Comparison of ENCODE assay signal across 21 cellular contexts in the genomic region with DNA sequence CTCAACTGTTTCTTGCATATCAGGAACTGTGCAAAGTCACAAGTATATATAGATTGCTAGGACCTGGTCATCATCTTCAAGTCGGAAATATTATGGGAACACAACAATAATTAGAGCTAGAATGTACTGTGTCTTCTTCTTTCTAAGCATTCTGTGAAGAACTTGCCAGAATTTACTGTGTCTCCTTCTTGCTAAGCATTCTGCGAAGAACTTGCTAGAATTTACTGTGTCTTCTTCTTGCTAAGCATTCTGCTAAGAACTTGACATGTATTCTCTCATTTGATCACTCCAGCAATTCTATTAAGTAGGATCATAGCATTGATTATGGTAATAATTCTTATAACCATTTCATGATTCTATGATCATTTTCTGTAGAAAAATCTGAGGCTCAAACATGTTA.
"Had no signal": no experiment of that assay in that cellular context is flagged by ENCODE, and none has a peak within 500 bp of the region (broad histone marks: within the 10 kb centered on the region; RNA-seq: fewer than 3 reads in every experiment).

No MANE protein-coding gene starts in this region.

- DNase-seq: left ventricle myocardium inferior; naive thymus-derived CD4-positive, alpha-beta T cell; pancreas; posterior cingulate gyrus; retina; right cardiac atrium; small intestine; spleen; stimulated activated CD4-positive, alpha-beta T cell treated with anti-CD3 and anti-CD28 coated beads, Interleukin-4, amount 100 ng/mL, for 24 hours; stimulated activated naive CD4-positive, alpha-beta T cell treated with Interleukin-2 at 50 U/mL for 16 hours; stimulated activated naive CD8-positive, alpha-beta T cell treated with anti-CD3 and anti-CD28 coated beads, Interleukin-15, amount 100 ng/mL, for 72 hours; substantia nigra had no signal

- H3K36me3 Mint-ChIP-seq: mesothelial cell of epicardium; naive thymus-derived CD4-positive, alpha-beta T cell; natural killer cell treated with Interleukin-12 subunit alpha and Interleukin-12 subunit beta and Interleukin-15 and Interleukin-18, amount 100 ng/mL, for 72 hours; stimulated activated memory B cell treated with anti-CD40 and anti-IgM and Interleukin-4, amounts not matched to agents 10 μg/mL and 1 μg/mL and 100 μg/mL, for 72 hours; type B pancreatic cell had no signal

- H3K4me1 Mint-ChIP-seq: stimulated activated memory B cell treated with anti-CD40 and anti-IgM and Interleukin-4, amounts not matched to agents 10 μg/mL and 1 μg/mL and 100 μg/mL, for 72 hours; stimulated activated naive CD8-positive, alpha-beta T cell treated with anti-CD3 and anti-CD28 coated beads, Interleukin-15, amount 100 ng/mL, for 72 hours had no signal

- H3K27ac Mint-ChIP-seq: mesothelial cell of epicardium; naive thymus-derived CD4-positive, alpha-beta T cell; natural killer cell treated with Interleukin-12 subunit alpha and Interleukin-12 subunit beta and Interleukin-15 and Interleukin-18, amount 100 ng/mL, for 72 hours; stimulated activated memory B cell treated with anti-CD40 and anti-IgM and Interleukin-4, amounts not matched to agents 10 μg/mL and 1 μg/mL and 100 μg/mL, for 72 hours; stimulated activated naive CD8-positive, alpha-beta T cell treated with anti-CD3 and anti-CD28 coated beads, Interleukin-15, amount 100 ng/mL, for 72 hours; type B pancreatic cell had no signal

- H3K4me3 Mint-ChIP-seq: mesothelial cell of epicardium; naive thymus-derived CD4-positive, alpha-beta T cell; natural killer cell treated with Interleukin-12 subunit alpha and Interleukin-12 subunit beta and Interleukin-15 and Interleukin-18, amount 100 ng/mL, for 72 hours; stimulated activated memory B cell treated with anti-CD40 and anti-IgM and Interleukin-4, amounts not matched to agents 10 μg/mL and 1 μg/mL and 100 μg/mL, for 72 hours; stimulated activated naive CD8-positive, alpha-beta T cell treated with anti-CD3 and anti-CD28 coated beads, Interleukin-15, amount 100 ng/mL, for 72 hours; type B pancreatic cell had no signal

- H3K9me3 ChIP-seq: left ventricle myocardium inferior, pancreas, prostate gland, spleen, tibial nerve, vagina had no signal

- H3K4me1 ChIP-seq: pancreas, prostate gland, spleen, tibial nerve, vagina had no signal

- H3K27ac ChIP-seq: left ventricle myocardium inferior, pancreas, prostate gland, spleen, tibial nerve, vagina had no signal

- ATAC-seq: naive thymus-derived CD4-positive, alpha-beta T cell; natural killer cell treated with Interleukin-12 subunit alpha and Interleukin-12 subunit beta and Interleukin-15 and Interleukin-18, amount 100 ng/mL, for 72 hours; pancreas; right cardiac atrium; sciatic nerve; stimulated activated memory B cell treated with anti-CD40 and anti-IgM and Interleukin-4, amounts not matched to agents 10 μg/mL and 1 μg/mL and 100 μg/mL, for 72 hours; stimulated activated naive CD8-positive, alpha-beta T cell treated with anti-CD3 and anti-CD28 coated beads, Interleukin-15, amount 100 ng/mL, for 72 hours had no signal

- H3K4me3 ChIP-seq: left ventricle myocardium inferior, lung, pancreas, prostate gland, spleen, tibial nerve, vagina had no signal

- H3K27me3 ChIP-seq: vagina had no signal

- H3K36me3 ChIP-seq: left ventricle myocardium inferior, pancreas, prostate gland, spleen, tibial nerve, vagina had no signal

- H3K9me3 Mint-ChIP-seq: mesothelial cell of epicardium; natural killer cell treated with Interleukin-12 subunit alpha and Interleukin-12 subunit beta and Interleukin-15 and Interleukin-18, amount 100 ng/mL, for 72 hours; stimulated activated memory B cell treated with anti-CD40 and anti-IgM and Interleukin-4, amounts not matched to agents 10 μg/mL and 1 μg/mL and 100 μg/mL, for 72 hours; stimulated activated naive CD8-positive, alpha-beta T cell treated with anti-CD3 and anti-CD28 coated beads, Interleukin-15, amount 100 ng/mL, for 72 hours; type B pancreatic cell had no signal
